1 cellular context compared by ENCODE assay signal in the genomic region with DNA sequence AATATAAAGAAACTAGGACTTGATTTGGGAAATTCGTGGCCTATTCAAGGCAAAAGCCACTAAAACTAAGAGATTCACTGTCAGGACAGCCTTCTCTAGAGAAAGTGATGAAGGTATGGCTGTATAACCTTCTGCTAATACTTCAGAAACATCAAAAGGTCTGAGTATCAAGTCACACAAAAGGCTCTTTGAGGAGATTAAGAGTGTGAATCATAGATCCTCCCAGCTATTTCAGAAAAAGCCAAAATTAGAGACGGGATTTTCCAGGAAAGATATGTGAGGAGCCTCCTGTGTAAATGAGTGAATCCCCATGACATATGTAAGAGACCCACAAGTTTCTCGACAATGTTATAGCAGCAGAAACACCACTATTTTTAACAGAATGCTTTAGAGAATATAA.
TF ChIP-seq lines count a peak whose summit lies in the region.

No MANE protein-coding gene starts in this region.

TF ChIP-seq in HCT116, 20 proteins besides CTCF, POLR2A, EP300 and RAD21 (continued from another document):
- TF ChIP-seq, protein P1, sequence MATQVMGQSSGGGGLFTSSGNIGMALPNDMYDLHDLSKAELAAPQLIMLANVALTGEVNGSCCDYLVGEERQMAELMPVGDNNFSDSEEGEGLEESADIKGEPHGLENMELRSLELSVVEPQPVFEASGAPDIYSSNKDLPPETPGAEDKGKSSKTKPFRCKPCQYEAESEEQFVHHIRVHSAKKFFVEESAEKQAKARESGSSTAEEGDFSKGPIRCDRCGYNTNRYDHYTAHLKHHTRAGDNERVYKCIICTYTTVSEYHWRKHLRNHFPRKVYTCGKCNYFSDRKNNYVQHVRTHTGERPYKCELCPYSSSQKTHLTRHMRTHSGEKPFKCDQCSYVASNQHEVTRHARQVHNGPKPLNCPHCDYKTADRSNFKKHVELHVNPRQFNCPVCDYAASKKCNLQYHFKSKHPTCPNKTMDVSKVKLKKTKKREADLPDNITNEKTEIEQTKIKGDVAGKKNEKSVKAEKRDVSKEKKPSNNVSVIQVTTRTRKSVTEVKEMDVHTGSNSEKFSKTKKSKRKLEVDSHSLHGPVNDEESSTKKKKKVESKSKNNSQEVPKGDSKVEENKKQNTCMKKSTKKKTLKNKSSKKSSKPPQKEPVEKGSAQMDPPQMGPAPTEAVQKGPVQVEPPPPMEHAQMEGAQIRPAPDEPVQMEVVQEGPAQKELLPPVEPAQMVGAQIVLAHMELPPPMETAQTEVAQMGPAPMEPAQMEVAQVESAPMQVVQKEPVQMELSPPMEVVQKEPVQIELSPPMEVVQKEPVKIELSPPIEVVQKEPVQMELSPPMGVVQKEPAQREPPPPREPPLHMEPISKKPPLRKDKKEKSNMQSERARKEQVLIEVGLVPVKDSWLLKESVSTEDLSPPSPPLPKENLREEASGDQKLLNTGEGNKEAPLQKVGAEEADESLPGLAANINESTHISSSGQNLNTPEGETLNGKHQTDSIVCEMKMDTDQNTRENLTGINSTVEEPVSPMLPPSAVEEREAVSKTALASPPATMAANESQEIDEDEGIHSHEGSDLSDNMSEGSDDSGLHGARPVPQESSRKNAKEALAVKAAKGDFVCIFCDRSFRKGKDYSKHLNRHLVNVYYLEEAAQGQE (IDR thresholded peaks at IDR 0.05; ENCODE audit: low read depth) = no peak
- TF ChIP-seq SRF (IDR thresholded peaks at IDR 0.05; ENCODE audit: low read depth) (no peak), CBX3 (IDR thresholded peaks at IDR 0.05; ENCODE audit: low read depth) (no peak)
- TF ChIP-seq, protein P2, sequence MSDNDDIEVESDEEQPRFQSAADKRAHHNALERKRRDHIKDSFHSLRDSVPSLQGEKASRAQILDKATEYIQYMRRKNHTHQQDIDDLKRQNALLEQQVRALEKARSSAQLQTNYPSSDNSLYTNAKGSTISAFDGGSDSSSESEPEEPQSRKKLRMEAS (IDR thresholded peaks at IDR 0.05) = no peak
